Comparison of ENCODE assay signal across 12 cellular contexts in the genomic region with DNA sequence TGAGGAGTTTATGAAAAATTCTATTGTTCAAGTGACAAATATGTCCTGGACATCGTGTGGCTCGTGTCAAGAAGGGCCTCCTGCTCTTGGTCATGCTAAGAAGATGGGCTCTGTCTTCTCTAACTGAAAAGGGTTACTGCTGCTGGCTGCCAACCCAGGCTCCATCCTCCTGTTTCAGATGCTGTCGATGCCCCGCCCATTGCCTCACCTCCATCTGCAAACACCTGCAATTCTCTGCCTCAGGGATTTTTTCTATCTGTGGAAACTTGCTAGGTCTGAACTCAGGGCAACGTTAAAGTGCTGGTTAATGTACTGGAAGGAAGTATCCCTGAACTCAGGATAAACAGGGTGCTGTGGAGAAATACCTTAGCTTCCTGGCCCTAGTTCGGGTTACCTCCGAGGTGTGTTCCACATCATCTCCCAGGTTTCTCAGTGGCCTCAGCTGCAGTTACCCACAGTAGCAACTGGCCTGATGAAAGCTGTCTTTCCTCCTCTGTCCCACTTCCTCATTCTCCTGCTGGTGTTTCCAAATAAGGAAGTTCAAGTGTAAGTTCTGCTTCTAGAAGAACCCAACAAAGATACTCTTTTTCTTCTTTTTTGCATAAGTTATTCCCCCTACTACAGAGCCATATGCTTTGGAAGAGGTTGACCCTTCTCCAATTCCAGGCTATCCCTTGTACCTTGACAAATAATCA.
DNase-seq lines count a peak whose midpoint lies in the region; ATAC-seq and TF ChIP-seq lines count a peak whose summit lies in the region.
"Had no signal": no experiment of that assay in that cellular context is flagged by ENCODE, and none has a peak within 500 bp of the region (broad histone marks: within the 10 kb centered on the region; RNA-seq: fewer than 3 reads in every experiment).

No MANE protein-coding gene starts in this region.

- POLR2A ChIA-PET in PC-9 (lab: Charles Lee; ENCODE audit: unreplicated experiment), result no interaction called here

- H3K9me2 ChIP-seq in PC-9 (ENCODE audit: insufficient read depth), result no peaks in the 10 kb centered on the region
- H3K9me2 ChIP-seq: SK-N-SH had no signal

- DNase-seq in PC-9, result peak; percentile 17 to 79
- DNase-seq in sigmoid colon, result peak; percentile 34
- DNase-seq in NCI-H128 (lab: John Stamatoyannopoulos, UW; ENCODE audit: unreplicated experiment), result no peak
- DNase-seq in activated T-cell treated with anti-CD3 and anti-CD28 coated beads for 4 hours, result no peak
- DNase-seq in neuronal stem cell (ENCODE audit: low spot score), result no peak
- DNase-seq: left colon, NCI-H2081 treated with DMSO at 0.1 percent for 48 hours, SK-N-SH had no signal

- H4K20me1 ChIP-seq in PC-9 (ENCODE audit: insufficient read depth), result no peaks in the 10 kb centered on the region

- CTCF ChIA-PET in PC-9 (lab: Charles Lee), result no interaction called here

- BruUV-seq in PC-9 (replicated peaks; lab: Mats Ljungman, UMichigan), result no TSS peak

- no peaks in the 10 kb centered on the region for H3K36me3 ChIP-seq in PC-9 (ENCODE audit: low read depth)
- no peaks in the 10 kb centered on the region for H3K36me3 ChIP-seq in sigmoid colon
- H3K36me3 ChIP-seq in neuronal stem cell (replicated peaks in 1 of 2; ENCODE audit: control insufficient read depth in 2 of 2, insufficient read depth in 2 of 2, low read length in 2 of 2), result no peaks in the 10 kb centered on the region

- H3F3A ChIP-seq in PC-9 (ENCODE audit: insufficient read depth, low read depth), result peaks cover 15% of the 10 kb centered on the region; the same call in 1 of the 2 replicates

- H2BK5ac ChIP-seq in neuronal stem cell (ENCODE audit: low read length), result no peak overlapping the region

- H3K14ac ChIP-seq in neuronal stem cell (ENCODE audit: low read length), result no peak overlapping the region

- no peak overlapping the region for H3K27ac ChIP-seq in PC-9
- no peak overlapping the region for H3K27ac ChIP-seq in sigmoid colon
- H3K27ac ChIP-seq in neuronal stem cell (replicated peaks; ENCODE audit: low read length), result no peak overlapping the region
- H3K27ac ChIP-seq: body of pancreas had no signal

- H3K18ac ChIP-seq in neuronal stem cell (ENCODE audit: low read length), result no peak overlapping the region

- no peaks in the 10 kb centered on the region for H3K79me2 ChIP-seq in PC-9 (ENCODE audit: low read depth)

- no peak for TF ChIP-seq POLR2A in sigmoid colon (IDR thresholded peaks at IDR 0.05)

- no peak overlapping the region for H3K9ac ChIP-seq in neuronal stem cell (ENCODE audit: low read depth, low read length, poor library complexity)
- H3K9ac ChIP-seq: SK-N-SH had no signal

- intact Hi-C loops in PC-9 (cut with micrococcal nuclease; ENCODE audit: unreplicated experiment), result loop anchor here (5.0 kb wide), 2 partner anchors 217 to 273 kb away; a partner anchor contains a TSS
- intact Hi-C loops in sigmoid colon (cut with DNase I), result no loop called here

- H3K4me1 ChIP-seq in PC-9 (replicated peaks; ENCODE audit: insufficient read depth), result peaks cover 26% of the 10 kb centered on the region
- H3K4me1 ChIP-seq in sigmoid colon, result peaks cover 0 to 14% (median 9%) of the 10 kb centered on the region in 4 donors
- peaks cover 0 to 3% of the 10 kb centered on the region in 2 donors for H3K4me1 ChIP-seq in neuronal stem cell (ENCODE audit: control insufficient read depth in 2 of 2, insufficient read depth in 1 of 2, low read depth in 1 of 2, low read length in 2 of 2)

- H2BK15ac ChIP-seq in neuronal stem cell (ENCODE audit: low read length), result no peak overlapping the region

- H2BK120ac ChIP-seq in neuronal stem cell (ENCODE audit: low read depth, low read length), result no peak overlapping the region

- H4K8ac ChIP-seq in neuronal stem cell (ENCODE audit: low read depth, low read length), result no peak overlapping the region

- H2AK5ac ChIP-seq in neuronal stem cell (ENCODE audit: low read depth, low read length), result no peak overlapping the region

- no peak for TF ChIP-seq EP300 in sigmoid colon (IDR thresholded peaks at IDR 0.05)

- TF ChIP-seq CTCF in PC-9 (conservative IDR thresholded peaks at IDR 0.05) (no peak), sigmoid colon (IDR thresholded peaks at IDR 0.05) (no peak)

- H3K4me2 ChIP-seq in PC-9 (peak overlapping the region; percentile 35), neuronal stem cell (ENCODE audit: insufficient read depth, low read length, poor library complexity, severe bottlenecking) (no peak overlapping the region)
- H3K4me2 ChIP-seq: SK-N-SH had no signal

- H2AFZ ChIP-seq in PC-9 (no peak overlapping the region), neuronal stem cell (ENCODE audit: low read length) (no peak overlapping the region)

- H3K23ac ChIP-seq in neuronal stem cell (ENCODE audit: low read depth, low read length, poor library complexity), result no peak overlapping the region

- no peaks in the 10 kb centered on the region for H3K79me1 ChIP-seq in neuronal stem cell (ENCODE audit: low read depth, low read length)

- WGBS in sigmoid colon, 2 donors, result 41 to 50% methylated on average over 7 of the region's 7 CpGs
- WGBS in neuronal stem cell (ENCODE audit: extremely low coverage in 2 of 2, insufficient read length in 2 of 2, insufficient replicate concordance in 1 of 2), 2 donors, result no CpG with 5 or more reads among the region's 7 CpGs

- peak; percentile 73 for ATAC-seq in GM19043 (IDR thresholded peaks at IDR 0.05; ENCODE audit: low read depth, unreplicated experiment)
- ATAC-seq in HG03095 (IDR thresholded peaks at IDR 0.05; ENCODE audit: unreplicated experiment), result peak; percentile 75
- no peak for ATAC-seq in HG03439 (IDR thresholded peaks at IDR 0.05; ENCODE audit: unreplicated experiment)
- ATAC-seq: body of pancreas, left colon had no signal

- H4K91ac ChIP-seq in neuronal stem cell (ENCODE audit: low read depth, low read length, poor library complexity), result no peak overlapping the region

- no peak overlapping the region for H2BK12ac ChIP-seq in neuronal stem cell (ENCODE audit: low read length)

- H3K27me3 ChIP-seq in PC-9 (ENCODE audit: insufficient read depth, low read depth) (no peaks in the 10 kb centered on the region), sigmoid colon (no peaks in the 10 kb centered on the region), neuronal stem cell (ENCODE audit: control insufficient read depth in 3 of 3, insufficient read depth in 3 of 3, low read depth in 1 of 3, low read length in 3 of 3) (peaks cover 0 to 27% (median 5%) of the 10 kb centered on the region in 3 experiments)

- H3K4me3 ChIP-seq in PC-9 (no peak overlapping the region), sigmoid colon (no peak overlapping the region), neuronal stem cell (ENCODE audit: low read length in 2 of 2) (no peak overlapping the region)
- H3K4me3 ChIP-seq: body of pancreas had no signal

- H3K4ac ChIP-seq in neuronal stem cell (ENCODE audit: low read length), result no peak overlapping the region

- H3K9me3 ChIP-seq in PC-9 (ENCODE audit: insufficient read depth, low read depth) (no peaks in the 10 kb centered on the region), sigmoid colon (no peaks in the 10 kb centered on the region), neuronal stem cell (replicated peaks in 1 of 2; ENCODE audit: control insufficient read depth in 2 of 2, insufficient read depth in 1 of 2, low read depth in 1 of 2, low read length in 2 of 2) (no peaks in the 10 kb centered on the region)
- H3K9me3 ChIP-seq: body of pancreas, SK-N-SH had no signal

Comparison
In these comparisons a context has a peak if more than half of its experiments do, and no peak if none do; other contexts are left out.
1. DNase-seq: peak in PC-9 (2 of 2) and sigmoid colon (single experiment); none in NCI-H128 (single experiment), activated T-cell treated with anti-CD3 and anti-CD28 coated beads for 4 hours (single experiment) and neuronal stem cell (single experiment).